ENCODE assay signal across 10 cellular contexts in genomic region chr11:17267576-17267975, GRCh38. TPM values are rescaled to one million over a fixed set of nuclear protein-coding genes. Genes with fewer than 3 reads are reported as not detected.
DNase-seq lines count a peak whose midpoint lies in the region; ATAC-seq and TF ChIP-seq lines count a peak whose summit lies in the region.
"Had no signal": no experiment of that assay in that cellular context is flagged by ENCODE, and none has a peak within 500 bp of the region (broad histone marks: within the 10 kb centered on the region; RNA-seq: fewer than 3 reads in every experiment).

No MANE protein-coding gene starts in this region.

- no peak overlapping the region for H2AK5ac ChIP-seq in mesenchymal stem cell (ENCODE audit: low read length, severe bottlenecking)

- TF ChIP-seq POLR2A in right lobe of liver (IDR thresholded peaks at IDR 0.05), result no peak

- no peak overlapping the region for H3K4me3 ChIP-seq in mesenchymal stem cell (ENCODE audit: insufficient read depth in 1 of 2, low read depth in 1 of 2, low read length in 2 of 2)
- no peak overlapping the region for H3K4me3 ChIP-seq in right lobe of liver
- H3K4me3 ChIP-seq: heart right ventricle had no signal

- H3K4me1 ChIP-seq in mesenchymal stem cell (ENCODE audit: control insufficient read depth, insufficient read depth, low read depth, low read length) (no peaks in the 10 kb centered on the region), right lobe of liver (no peaks in the 10 kb centered on the region)

- intact Hi-C loops in right lobe of liver (cut with DNase I), result no loop called here

- no peak overlapping the region for H2BK12ac ChIP-seq in mesenchymal stem cell (ENCODE audit: low read length in 2 of 2)

- H2BK15ac ChIP-seq in mesenchymal stem cell (ENCODE audit: low read depth, poor library complexity, severe bottlenecking), result no peak overlapping the region

- no peak overlapping the region for H3K27ac Mint-ChIP-seq in activated naive CD8-positive, alpha-beta T cell treated with anti-CD3 and anti-CD28 coated beads, Interleukin-2, amount 50 U/mL, for 24 hours

- H3K79me1 ChIP-seq in mesenchymal stem cell (replicated peaks; ENCODE audit: low read length, poor library complexity, severe bottlenecking), result no peaks in the 10 kb centered on the region

- H3K27me3 ChIP-seq in mesenchymal stem cell (ENCODE audit: control insufficient read depth in 1 of 2, insufficient read depth in 1 of 2, low read length in 2 of 2) (no peaks in the 10 kb centered on the region), right lobe of liver (no peaks in the 10 kb centered on the region)
- H3K27me3 ChIP-seq: heart right ventricle had no signal

- peaks cover 3% of the 10 kb centered on the region for H3K27me3 Mint-ChIP-seq in activated naive CD8-positive, alpha-beta T cell treated with anti-CD3 and anti-CD28 coated beads, Interleukin-2, amount 50 U/mL, for 24 hours

- no peak overlapping the region for H3K14ac ChIP-seq in mesenchymal stem cell (ENCODE audit: low read length in 2 of 2)

- H3K36me3 ChIP-seq in mesenchymal stem cell (ENCODE audit: control insufficient read depth in 1 of 2, insufficient read depth in 2 of 2, low read depth in 1 of 2, low read length in 2 of 2) (no peaks in the 10 kb centered on the region), right lobe of liver (no peaks in the 10 kb centered on the region)
- H3K36me3 ChIP-seq: heart right ventricle had no signal

- H2BK5ac ChIP-seq in mesenchymal stem cell (ENCODE audit: low read depth, low read length, poor library complexity, severe bottlenecking), result no peak overlapping the region

- H3K9me3 Mint-ChIP-seq in activated naive CD8-positive, alpha-beta T cell treated with anti-CD3 and anti-CD28 coated beads, Interleukin-2, amount 50 U/mL, for 24 hours, result no peaks in the 10 kb centered on the region
- H3K9me3 Mint-ChIP-seq: naive thymus-derived CD4-positive, alpha-beta T cell had no signal

- no peak for TF ChIP-seq CTCF in right lobe of liver (IDR thresholded peaks at IDR 0.05)

- H3K36me3 Mint-ChIP-seq in activated naive CD8-positive, alpha-beta T cell treated with anti-CD3 and anti-CD28 coated beads, Interleukin-2, amount 50 U/mL, for 24 hours (ENCODE audit: low read depth), result no peaks in the 10 kb centered on the region

- H3K4me1 Mint-ChIP-seq in activated naive CD8-positive, alpha-beta T cell treated with anti-CD3 and anti-CD28 coated beads, Interleukin-2, amount 50 U/mL, for 24 hours, result peaks cover 14% of the 10 kb centered on the region

- no peaks in the 10 kb centered on the region for H3K9me3 ChIP-seq in mesenchymal stem cell (ENCODE audit: control insufficient read depth, low read length)
- H3K9me3 ChIP-seq in right lobe of liver, result no peaks in the 10 kb centered on the region
- H3K9me3 ChIP-seq: heart right ventricle had no signal

- H3K4me2 ChIP-seq in mesenchymal stem cell (ENCODE audit: low read length, poor library complexity, severe bottlenecking), result no peak overlapping the region

- DNase-seq in Daoy (ENCODE audit: low read depth) (peak; percentile 91), HT1080 (ENCODE audit: low read depth) (peak; percentile 96), mesenchymal stem cell (peak; percentile 32), NCI-H2029 treated with DMSO at 0.1 percent for 48 hours (lab: John Stamatoyannopoulos, UW) (no peak), HuH-7 (ENCODE audit: low spot score) (no peak), right lobe of liver (no peak)
- no peak for DNase-seq in activated naive CD8-positive, alpha-beta T cell treated with anti-CD3 and anti-CD28 coated beads, Interleukin-2, amount 50 U/mL, for 24 hours
- DNase-seq: heart right ventricle; naive thymus-derived CD4-positive, alpha-beta T cell had no signal

- H2BK120ac ChIP-seq in mesenchymal stem cell (ENCODE audit: low read depth, low read length), result no peak overlapping the region

- no peak overlapping the region for H3K27ac ChIP-seq in mesenchymal stem cell (ENCODE audit: low read length, poor library complexity, severe bottlenecking)
- no peak overlapping the region for H3K27ac ChIP-seq in right lobe of liver
- H3K27ac ChIP-seq: heart right ventricle had no signal

- no peak overlapping the region for H3K23ac ChIP-seq in mesenchymal stem cell (ENCODE audit: low read length in 2 of 2)

- H4K91ac ChIP-seq in mesenchymal stem cell (ENCODE audit: low read length), result no peak overlapping the region

- H3K4ac ChIP-seq in mesenchymal stem cell (ENCODE audit: low read depth in 1 of 2, low read length in 2 of 2), result no peak overlapping the region

- no peak overlapping the region for H2AFZ ChIP-seq in mesenchymal stem cell (ENCODE audit: low read depth, low read length)

- peak; percentile 63 for ATAC-seq in activated naive CD8-positive, alpha-beta T cell treated with anti-CD3 and anti-CD28 coated beads, Interleukin-2, amount 50 U/mL, for 24 hours
- no peak for ATAC-seq in HG03196 (IDR thresholded peaks at IDR 0.05; ENCODE audit: unreplicated experiment)
- ATAC-seq in right lobe of liver, result no peak
- ATAC-seq: heart right ventricle; naive thymus-derived CD4-positive, alpha-beta T cell had no signal

- no peak overlapping the region for H4K8ac ChIP-seq in mesenchymal stem cell (ENCODE audit: low read length)

- 76% methylated on average over 5 of the region's 5 CpGs for WGBS in mesenchymal stem cell
- WGBS in right lobe of liver (ENCODE audit: insufficient coverage, low coverage, low lambda C conversion rate, missing lambda C conversion rate), result 82% methylated on average over 5 of the region's 5 CpGs

- H3K4me3 Mint-ChIP-seq in activated naive CD8-positive, alpha-beta T cell treated with anti-CD3 and anti-CD28 coated beads, Interleukin-2, amount 50 U/mL, for 24 hours, result no peak overlapping the region
- H3K4me3 Mint-ChIP-seq: naive thymus-derived CD4-positive, alpha-beta T cell had no signal

- no peak overlapping the region for H3K9ac ChIP-seq in mesenchymal stem cell (ENCODE audit: low read length)

- H3K18ac ChIP-seq in mesenchymal stem cell (ENCODE audit: low read depth in 1 of 2, low read length in 2 of 2), result no peak overlapping the region

RNA-seq across cellular contexts. Expression of gene NUCB2, which starts 9.0 kb away (rescaled TPM):
- total RNA-seq in Daoy (2014; rRNA removed; shearing (Covaris generic)), result 44.5 and 62.1 TPM in 2 replicates
- total RNA-seq in HT1080 (2014; rRNA removed; shearing (Covaris generic)), result 20.1 and 21.1 TPM in 2 replicates
- polyA plus RNA-seq in HT1080 (2015; cell fraction: cytosol; rRNA removed), result 31.0 and 39.9 TPM in 2 replicates
- polyA plus RNA-seq in HT1080 (2015; cell fraction: nucleus; rRNA removed), result 42.6 and 54.1 TPM in 2 replicates
- polyA plus RNA-seq in mesenchymal stem cell (2013, experiment 1 of 2), result 188 TPM
- polyA plus RNA-seq in mesenchymal stem cell (2013, experiment 2 of 2), result 188 TPM
- total RNA-seq in right lobe of liver, result 100 to 1,000 TPM in 2 of 6 experiments, 10 to 100 TPM in 4; 34.7 to 131 (median 60.9) TPM

RNA-seq across cellular contexts. Expression of gene PIK3C2A, which starts 59.8 kb away (rescaled TPM):
- 17.4 and 23.5 TPM in 2 replicates for total RNA-seq in Daoy (2014; rRNA removed; shearing (Covaris generic))
- 12.0 and 13.6 TPM in 2 replicates for total RNA-seq in HT1080 (2014; rRNA removed; shearing (Covaris generic))
- 8.6 and 13.2 TPM in 2 replicates for polyA plus RNA-seq in HT1080 (2015; cell fraction: cytosol; rRNA removed)
- 26.7 and 28.7 TPM in 2 replicates for polyA plus RNA-seq in HT1080 (2015; cell fraction: nucleus; rRNA removed)
- 28.6 TPM for polyA plus RNA-seq in mesenchymal stem cell (2013, experiment 1 of 2)
- polyA plus RNA-seq in mesenchymal stem cell (2013, experiment 2 of 2), result 29.8 TPM
- total RNA-seq in right lobe of liver, result 10 to 100 TPM; 20.3 to 36.4 (median 28.1) TPM

Comparison
In these comparisons a context has a peak if more than half of its experiments do, and no peak if none do; other contexts are left out.
1. DNase-seq: peak in Daoy (single experiment), HT1080 (single experiment) and mesenchymal stem cell (single experiment); none in activated naive CD8-positive, alpha-beta T cell treated with anti-CD3 and anti-CD28 coated beads, Interleukin-2, amount 50 U/mL, for 24 hours (single experiment), NCI-H2029 treated with DMSO at 0.1 percent for 48 hours (single experiment), HuH-7 (single experiment) and right lobe of liver (0 of 3).